ENCODE assay signal across 19 cellular contexts in the genomic region with DNA sequence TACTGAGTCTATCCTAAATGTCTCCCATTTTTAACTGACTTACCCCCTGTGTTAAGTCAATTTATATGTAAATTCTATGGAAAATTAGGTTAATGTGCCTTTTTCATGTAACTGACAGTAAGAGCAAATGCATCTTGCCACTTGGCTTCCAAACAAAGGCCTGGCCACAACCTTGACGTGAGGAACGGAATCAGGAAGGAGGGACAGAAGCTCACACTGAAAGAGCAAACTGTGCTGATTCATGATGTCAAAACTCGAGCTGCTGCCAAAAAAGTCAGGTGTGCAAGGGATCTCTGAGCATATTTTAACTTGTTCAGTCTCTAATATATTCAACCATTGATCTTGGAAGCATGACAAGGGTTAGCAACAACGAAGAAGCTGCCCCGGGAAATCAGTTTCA. TPM values are rescaled to one million over a fixed set of nuclear protein-coding genes. Genes with fewer than 3 reads are reported as not detected.
A peak's percentile ranks its signal among the peaks of the same experiment; 100 is the strongest.
DNase-seq lines count a peak whose midpoint lies in the region; ATAC-seq and TF ChIP-seq lines count a peak whose summit lies in the region.
"Had no signal": no experiment of that assay in that cellular context is flagged by ENCODE, and none has a peak within 500 bp of the region (broad histone marks: within the 10 kb centered on the region; RNA-seq: fewer than 3 reads in every experiment).

No MANE protein-coding gene starts in this region.

- H3K9me3 ChIP-seq in neuronal stem cell (replicated peaks in 1 of 2; ENCODE audit: control insufficient read depth in 2 of 2, insufficient read depth in 1 of 2, low read depth in 1 of 2, low read length in 2 of 2): no peaks in the 10 kb centered on the region
- H3K9me3 ChIP-seq: lower lobe of right lung, Peyer's patch had no signal

- no peak overlapping the region for H2BK120ac ChIP-seq in neuronal stem cell (ENCODE audit: low read depth, low read length)

- no peaks in the 10 kb centered on the region for H3K79me1 ChIP-seq in neuronal stem cell (ENCODE audit: low read depth, low read length)

- H3K14ac ChIP-seq in neuronal stem cell (ENCODE audit: low read length): no peak overlapping the region

- H3K4me2 ChIP-seq in neuronal stem cell (ENCODE audit: insufficient read depth, low read length, poor library complexity, severe bottlenecking): no peak overlapping the region

- no peak overlapping the region for H2AK5ac ChIP-seq in neuronal stem cell (ENCODE audit: low read depth, low read length)

- H2AFZ ChIP-seq in neuronal stem cell (ENCODE audit: low read length): peak overlapping the region; percentile 66

- no peak overlapping the region for H3K27ac ChIP-seq in foreskin keratinocyte
- H3K27ac ChIP-seq in neuronal stem cell (replicated peaks; ENCODE audit: low read length): no peak overlapping the region
- H3K27ac ChIP-seq: lower lobe of right lung, Peyer's patch had no signal

- no peak for TF ChIP-seq CTCF in foreskin keratinocyte (conservative IDR thresholded peaks at IDR 0.05)

- H3K27me3 ChIP-seq in foreskin keratinocyte (no peaks in the 10 kb centered on the region), neuronal stem cell (ENCODE audit: control insufficient read depth in 3 of 3, insufficient read depth in 3 of 3, low read depth in 1 of 3, low read length in 3 of 3) (no peaks in the 10 kb centered on the region)
- H3K27me3 ChIP-seq: Peyer's patch had no signal

- H3K4me1 ChIP-seq in foreskin keratinocyte: no peaks in the 10 kb centered on the region
- peaks cover 4 to 34% of the 10 kb centered on the region in 2 donors for H3K4me1 ChIP-seq in neuronal stem cell (ENCODE audit: control insufficient read depth in 2 of 2, insufficient read depth in 1 of 2, low read depth in 1 of 2, low read length in 2 of 2)
- H3K4me1 ChIP-seq: lower lobe of right lung, Peyer's patch had no signal

- no peak overlapping the region for H4K91ac ChIP-seq in neuronal stem cell (ENCODE audit: low read depth, low read length, poor library complexity)

- no peak overlapping the region for H2BK15ac ChIP-seq in neuronal stem cell (ENCODE audit: low read length)

- H3K9ac ChIP-seq in neuronal stem cell (ENCODE audit: low read depth, low read length, poor library complexity): no peak overlapping the region

- no peak overlapping the region for H3K23ac ChIP-seq in neuronal stem cell (ENCODE audit: low read depth, low read length, poor library complexity)

- peak overlapping the region in 1 of 2 donors; percentile 3 for H3K4me3 ChIP-seq in neuronal stem cell (ENCODE audit: low read length in 2 of 2)
- H3K4me3 ChIP-seq: GM12878, lower lobe of right lung, Peyer's patch had no signal

- WGBS in neuronal stem cell (ENCODE audit: extremely low coverage in 2 of 2, insufficient read length in 2 of 2, insufficient replicate concordance in 1 of 2), 2 donors: no CpG with 5 or more reads among the region's 5 CpGs

- H3K36me3 ChIP-seq in neuronal stem cell (replicated peaks in 1 of 2; ENCODE audit: control insufficient read depth in 2 of 2, insufficient read depth in 2 of 2, low read length in 2 of 2): no peaks in the 10 kb centered on the region
- H3K36me3 ChIP-seq: lower lobe of right lung, Peyer's patch had no signal

- no peak overlapping the region for H3K4ac ChIP-seq in neuronal stem cell (ENCODE audit: low read length)

- no peak overlapping the region for H2BK12ac ChIP-seq in neuronal stem cell (ENCODE audit: low read length)

- H3K18ac ChIP-seq in neuronal stem cell (ENCODE audit: low read length): no peak overlapping the region

- no peak for ATAC-seq in foreskin keratinocyte
- no peak for ATAC-seq in GM18868 (IDR thresholded peaks at IDR 0.05; ENCODE audit: unreplicated experiment)
- ATAC-seq in GM21619 (IDR thresholded peaks at IDR 0.05; ENCODE audit: unreplicated experiment): no peak
- ATAC-seq: GM12878, lower lobe of right lung had no signal

- DNase-seq in NCI-H1092 treated with DMSO at 0.1 percent for 48 hours (lab: John Stamatoyannopoulos, UW) (peak; percentile 10), NCI-H1092 (lab: John Stamatoyannopoulos, UW) (no peak), SHP77 treated with DMSO at 0.1 percent for 48 hours (lab: John Stamatoyannopoulos, UW) (peak; percentile 23), foreskin keratinocyte (peak; percentile 2 to 15), neuronal stem cell (ENCODE audit: low spot score) (no peak), NCI-H526 treated with DMSO at 0.1 percent for 48 hours (lab: John Stamatoyannopoulos, UW) (no peak)
- DNase-seq: 8988T; activated CD4-positive, alpha-beta T cell treated with anti-CD3 and anti-CD28 coated beads for 1 hour; activated T-cell treated with anti-CD3 and anti-CD28 coated beads for 4 hours; CD4-positive, alpha-beta memory T cell; hippocampal formation; lower lobe of right lung; Peyer's patch; stimulated activated naive CD4-positive, alpha-beta T cell; T-helper 1 cell had no signal

- no peak overlapping the region for H2BK5ac ChIP-seq in neuronal stem cell (ENCODE audit: low read length)

- H4K8ac ChIP-seq in neuronal stem cell (ENCODE audit: low read depth, low read length): no peak overlapping the region

RNA-seq across cellular contexts. Expression of a gene that starts 35.8 kb away (rescaled TPM):
- total RNA-seq in foreskin keratinocyte: not detected in 2 replicates
- not detected in 2 replicates for polyA plus RNA-seq in foreskin keratinocyte
- 10.6 TPM for polyA plus RNA-seq in neuronal stem cell (2013, experiment 1 of 2)
- polyA plus RNA-seq in neuronal stem cell (2013, experiment 2 of 2): 12.6 TPM
- total RNA-seq: CD4-positive, alpha-beta memory T cell; HT-29 had no signal

Comparison
In these comparisons a context has a peak if more than half of its experiments do, and no peak if none do; other contexts are left out.
1. DNase-seq: peak in NCI-H1092 treated with DMSO at 0.1 percent for 48 hours (single experiment), SHP77 treated with DMSO at 0.1 percent for 48 hours (single experiment) and foreskin keratinocyte (2 of 2); none in NCI-H1092 (single experiment), neuronal stem cell (single experiment) and NCI-H526 treated with DMSO at 0.1 percent for 48 hours (single experiment).